12 cellular contexts compared by ENCODE assay signal in the genomic region with DNA sequence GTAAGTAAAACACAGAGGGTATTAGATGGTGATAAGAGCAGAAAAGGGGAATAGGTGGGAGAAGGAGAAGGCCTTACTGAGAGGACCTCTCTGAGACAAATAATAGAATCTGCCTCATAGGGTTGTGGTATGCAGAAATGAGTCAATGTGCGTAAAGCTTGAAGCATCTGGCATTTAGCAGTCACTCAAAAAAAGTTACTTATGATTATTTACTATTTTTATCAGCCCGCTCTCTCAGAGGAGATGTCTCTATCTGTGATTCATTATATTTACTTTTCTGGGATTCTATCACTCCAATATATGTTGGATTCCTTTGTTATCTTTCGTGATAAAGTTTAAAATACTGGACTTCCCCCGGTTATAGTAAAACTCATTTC. TPM values are rescaled to one million over a fixed set of nuclear protein-coding genes. Genes with fewer than 3 reads are reported as not detected.
DNase-seq lines count a peak whose midpoint lies in the region; ATAC-seq and TF ChIP-seq lines count a peak whose summit lies in the region.
"Had no signal": no experiment of that assay in that cellular context is flagged by ENCODE, and none has a peak within 500 bp of the region (broad histone marks: within the 10 kb centered on the region; RNA-seq: fewer than 3 reads in every experiment).

No MANE protein-coding gene starts in this region.

- TF ChIP-seq EP300 in suprapubic skin (IDR thresholded peaks at IDR 0.05) = no peak

- no peak for TF ChIP-seq POLR2A in suprapubic skin (IDR thresholded peaks at IDR 0.05)

- peak; percentile 79 for ATAC-seq in HG02884 (IDR thresholded peaks at IDR 0.05; ENCODE audit: unreplicated experiment)
- no peak for ATAC-seq in lower lobe of right lung
- ATAC-seq in GM19467 (IDR thresholded peaks at IDR 0.05; ENCODE audit: unreplicated experiment) = no peak
- ATAC-seq: heart right ventricle had no signal

- H3K4me1 ChIP-seq in ascending aorta (peaks cover 3 to 32% of the 10 kb centered on the region in 2 donors), lower lobe of right lung (peaks cover 39% of the 10 kb centered on the region), suprapubic skin (peaks cover 57% of the 10 kb centered on the region)

- H3K9me3 ChIP-seq in ascending aorta (no peaks in the 10 kb centered on the region), lower lobe of right lung (no peaks in the 10 kb centered on the region), suprapubic skin (no peaks in the 10 kb centered on the region)
- H3K9me3 ChIP-seq: heart right ventricle had no signal

- H3K36me3 ChIP-seq in ascending aorta (no peaks in the 10 kb centered on the region), lower lobe of right lung (no peaks in the 10 kb centered on the region), suprapubic skin (no peaks in the 10 kb centered on the region)
- H3K36me3 ChIP-seq: heart right ventricle had no signal

- H3K4me3 ChIP-seq in ascending aorta = no peak overlapping the region
- no peak overlapping the region for H3K4me3 ChIP-seq in lower lobe of right lung
- H3K4me3 ChIP-seq in suprapubic skin = no peak overlapping the region
- H3K4me3 ChIP-seq: heart right ventricle had no signal

- DNase-seq in Daoy (ENCODE audit: low read depth) (peak; percentile 56), ascending aorta (ENCODE audit: low spot score in 2 of 2) (no peak), lower lobe of right lung (no peak), suprapubic skin (ENCODE audit: low spot score in 2 of 2) (no peak), NCI-H446 treated with DMSO at 0.1 percent for 48 hours (lab: John Stamatoyannopoulos, UW) (no peak)
- DNase-seq in NK-92 treated with Interleukin-12 subunit alpha and Interleukin-12 subunit beta, amount 100 ng/mL, for 24 hours (lab: John Stamatoyannopoulos, UW) = no peak
- DNase-seq: caudate nucleus, heart right ventricle, NCI-H1105 treated with DMSO at 0.1 percent for 48 hours, T-helper 9 cell had no signal

- TF ChIP-seq CTCF in ascending aorta (IDR thresholded peaks at IDR 0.05) = no peak
- TF ChIP-seq CTCF in lower lobe of right lung (IDR thresholded peaks at IDR 0.05) = no peak
- no peak for TF ChIP-seq CTCF in suprapubic skin (IDR thresholded peaks at IDR 0.05)

- WGBS in suprapubic skin = 87% methylated on average over 4 of the region's 4 CpGs

- intact Hi-C loops in ascending aorta (cut with DNase I) = no loop called here
- intact Hi-C loops in lower lobe of right lung (cut with DNase I) = no loop called here

- H3K27ac ChIP-seq in ascending aorta = peak overlapping the region; percentile 16 to 48
- peak overlapping the region; percentile 31 for H3K27ac ChIP-seq in lower lobe of right lung
- no peak overlapping the region for H3K27ac ChIP-seq in suprapubic skin

- no peaks in the 10 kb centered on the region for H3K27me3 ChIP-seq in ascending aorta
- H3K27me3 ChIP-seq in lower lobe of right lung (ENCODE audit: low read depth) = no peaks in the 10 kb centered on the region
- no peaks in the 10 kb centered on the region for H3K27me3 ChIP-seq in suprapubic skin
- H3K27me3 ChIP-seq: heart right ventricle had no signal

RNA-seq across cellular contexts. Expression of gene TM4SF1, which starts 4.6 kb away (rescaled TPM):
- 206 and 209 TPM in 2 replicates for total RNA-seq in Daoy (2014; rRNA removed; shearing (Covaris generic))
- total RNA-seq in ascending aorta (487 TPM), lower lobe of right lung (146 TPM), suprapubic skin (10 to 100 TPM; 80.4 to 96.4 (median 83.6) TPM)

RNA-seq across cellular contexts. Expression of gene TM4SF18, which starts 48.6 kb away (rescaled TPM):
- 0.23 TPM in 1 of 2 replicates, not detected in the other for total RNA-seq in Daoy (2014; rRNA removed; shearing (Covaris generic))
- total RNA-seq in ascending aorta (6.2 TPM), lower lobe of right lung (6.5 TPM), suprapubic skin (1 to 10 TPM; 1.8 to 7.9 (median 3.4) TPM)
